In the genomic region with DNA sequence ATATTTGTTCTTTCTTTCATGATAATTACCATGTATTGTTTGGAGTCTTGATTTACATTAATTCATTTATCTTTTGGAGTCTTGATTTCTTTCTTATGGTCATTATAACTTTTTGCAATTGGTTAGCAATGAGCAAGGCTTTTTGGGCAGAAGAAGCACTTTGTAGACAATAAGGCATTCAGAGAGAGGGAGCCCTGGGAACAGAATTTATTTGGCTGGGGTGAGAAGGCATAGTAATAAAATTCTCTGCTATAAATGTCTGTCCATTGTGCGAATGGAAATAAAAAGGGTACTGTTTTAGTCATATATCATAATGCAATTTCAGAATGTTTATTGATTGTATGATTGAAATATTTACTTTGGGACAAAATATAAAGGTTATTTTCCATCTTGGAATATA, we compare ENCODE assay signal across 10 cellular contexts.
"Had no signal": no experiment of that assay in that cellular context is flagged by ENCODE, and none has a peak within 500 bp of the region (broad histone marks: within the 10 kb centered on the region; RNA-seq: fewer than 3 reads in every experiment).

No MANE protein-coding gene starts in this region.

- H3K27ac ChIP-seq: GM23248, HL-60 had no signal

- ATAC-seq: HCT116, HepG2 had no signal

- DNase-seq: GM23248, GOT3, H7, HFFc6, KBM-7 had no signal

- H3K36me3 ChIP-seq: HAP-1 had no signal

- H3K9me3 ChIP-seq: HAP-1 had no signal

- H3K27ac Mint-ChIP-seq: HFFc6, IgD-negative memory B cell had no signal

- H3K27me3 Mint-ChIP-seq: IgD-negative memory B cell had no signal

- H3K4me1 Mint-ChIP-seq: IgD-negative memory B cell had no signal

- H3K4me3 Mint-ChIP-seq: HFFc6, IgD-negative memory B cell had no signal

- H3K4me3 ChIP-seq: GM23248, HAP-1 had no signal

- H3K4me1 ChIP-seq: HAP-1 had no signal

- H3K36me3 Mint-ChIP-seq: IgD-negative memory B cell had no signal

- H3K9ac ChIP-seq: GM23248 had no signal
